ENCODE assay signal across 23 cellular contexts in the genomic region with DNA sequence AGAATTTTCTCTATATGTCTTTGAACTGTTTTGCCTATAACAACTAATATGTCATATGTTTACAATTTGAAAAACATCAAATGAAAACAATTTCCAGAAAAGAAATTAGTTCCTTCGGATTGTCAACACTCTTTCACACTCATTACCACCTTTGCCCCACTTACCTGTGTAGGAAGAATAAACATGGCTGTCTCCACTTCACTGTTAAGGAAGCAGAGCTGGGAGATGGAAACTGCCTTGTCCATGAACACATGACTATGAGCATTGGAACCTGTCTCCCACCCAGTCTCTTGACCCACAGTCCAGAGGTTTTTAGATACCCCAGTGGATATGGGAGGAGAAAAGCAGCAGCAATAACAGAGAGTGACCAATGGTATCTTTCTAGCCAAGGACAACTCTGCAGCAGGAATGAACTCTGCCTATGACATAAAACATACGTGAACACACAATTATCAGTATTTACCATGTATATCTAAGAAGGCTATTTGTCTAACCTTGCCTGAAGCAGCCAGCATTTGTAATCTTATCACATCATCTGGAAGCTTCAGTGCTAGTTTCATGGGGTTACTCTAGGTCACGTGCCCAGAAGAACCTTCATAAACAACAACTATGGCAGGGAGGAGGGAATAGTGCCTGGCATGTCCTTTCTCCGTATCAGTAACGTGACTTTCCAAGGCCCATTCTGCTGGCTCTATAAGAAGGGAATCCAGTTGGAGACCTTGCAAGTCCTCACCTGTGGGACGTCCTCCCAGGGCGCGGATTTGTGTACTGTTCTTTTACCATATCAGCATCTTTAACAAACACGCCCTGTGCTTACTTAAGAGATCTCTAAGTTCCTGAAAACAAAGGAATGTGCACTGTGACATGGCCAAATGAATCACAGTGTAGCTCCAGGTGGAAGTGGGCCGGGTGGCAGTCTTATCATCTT.
DNase-seq lines count a peak whose midpoint lies in the region; ATAC-seq, FAIRE-seq and TF ChIP-seq lines count a peak whose summit lies in the region.
"Had no signal": no experiment of that assay in that cellular context is flagged by ENCODE, and none has a peak within 500 bp of the region (broad histone marks: within the 10 kb centered on the region; RNA-seq: fewer than 3 reads in every experiment).

No MANE protein-coding gene starts in this region.

- peak; percentile 11 for DNase-seq in activated CD8-positive, alpha-beta T cell treated with anti-CD3 and anti-CD28 coated beads, Interleukin-2, amount 10 ng/mL, durations not matched to agents 7 days and 5 days
- DNase-seq in activated CD8-positive, alpha-beta T cell treated with anti-CD3 and anti-CD28 coated beads for 36 hours = no peak
- peak in 5 of 6 donors; percentile 77 to 88 (median 83) for DNase-seq in pancreas
- no peak for DNase-seq in activated CD8-positive, alpha-beta memory T cell treated with anti-CD3 and anti-CD28 coated beads, Interleukin-2, amount 10 ng/mL, durations not matched to agents 7 days and 5 days
- no peak for DNase-seq in hepatic stellate cell (ENCODE audit: low spot score)
- DNase-seq in stimulated activated CD4-positive, alpha-beta T cell treated with anti-CD3 and anti-CD28 coated beads, Interleukin-4, amount 100 ng/mL, for 24 hours = no peak
- DNase-seq: activated CD4-positive, alpha-beta T cell treated with anti-CD3 and anti-CD28 coated beads for 1 hour; effector CD8-positive, alpha-beta T cell; HCEC 1CT; head of caudate nucleus; naive thymus-derived CD8-positive, alpha-beta T cell; NCI-H1105; NCI-H2081 treated with DMSO at 0.1 percent for 48 hours; NCI-H510A treated with DMSO at 0.1 percent for 48 hours; stimulated activated CD4-positive, alpha-beta T cell treated with anti-CD3 and anti-CD28 coated beads, Interleukin-4, amount 100 ng/mL, for 1 hour; uterus had no signal

- no peak overlapping the region for H3K27ac Mint-ChIP-seq in activated CD8-positive, alpha-beta T cell treated with anti-CD3 and anti-CD28 coated beads, Interleukin-2, amount 10 ng/mL, durations not matched to agents 7 days and 5 days
- no peak overlapping the region for H3K27ac Mint-ChIP-seq in activated CD8-positive, alpha-beta T cell treated with anti-CD3 and anti-CD28 coated beads for 36 hours
- no peak overlapping the region for H3K27ac Mint-ChIP-seq in activated CD8-positive, alpha-beta memory T cell treated with anti-CD3 and anti-CD28 coated beads, Interleukin-2, amount 10 ng/mL, durations not matched to agents 7 days and 5 days
- H3K27ac Mint-ChIP-seq: activated naive CD4-positive, alpha-beta T cell treated with anti-CD3 and anti-CD28 coated beads, Interleukin-2, amount 50 U/mL, for 24 hours; memory B cell; naive thymus-derived CD8-positive, alpha-beta T cell; stimulated activated naive CD8-positive, alpha-beta T cell treated with anti-CD3 and anti-CD28 coated beads, Interleukin-15, Interleukin-2, amounts not matched to agents 100 ng/mL and 50 ng/mL, for 24 hours had no signal

- H3K4me3 Mint-ChIP-seq in activated CD8-positive, alpha-beta T cell treated with anti-CD3 and anti-CD28 coated beads, Interleukin-2, amount 10 ng/mL, durations not matched to agents 7 days and 5 days = no peak overlapping the region
- H3K4me3 Mint-ChIP-seq in activated CD8-positive, alpha-beta T cell treated with anti-CD3 and anti-CD28 coated beads for 36 hours = no peak overlapping the region
- no peak overlapping the region for H3K4me3 Mint-ChIP-seq in activated CD8-positive, alpha-beta memory T cell treated with anti-CD3 and anti-CD28 coated beads, Interleukin-2, amount 10 ng/mL, durations not matched to agents 7 days and 5 days
- H3K4me3 Mint-ChIP-seq: activated naive CD4-positive, alpha-beta T cell treated with anti-CD3 and anti-CD28 coated beads, Interleukin-2, amount 50 U/mL, for 24 hours; memory B cell; naive thymus-derived CD8-positive, alpha-beta T cell; stimulated activated naive CD8-positive, alpha-beta T cell treated with anti-CD3 and anti-CD28 coated beads, Interleukin-15, Interleukin-2, amounts not matched to agents 100 ng/mL and 50 ng/mL, for 24 hours had no signal

- intact Hi-C loops in activated CD8-positive, alpha-beta T cell treated with anti-CD3 and anti-CD28 coated beads for 36 hours (cut with micrococcal nuclease) = no loop called here
- intact Hi-C loops in pancreas (cut with DNase I) = no loop called here

- H3K27ac ChIP-seq in pancreas (peak overlapping the region in 3 of 4 donors; percentile 22 to 42 (median 40)), urinary bladder (ENCODE audit: low read depth) (peak overlapping the region; percentile 70)
- H3K27ac ChIP-seq: A549, uterus had no signal

- no peaks in the 10 kb centered on the region for H3K9me3 ChIP-seq in pancreas
- H3K9me3 ChIP-seq: A549, uterus had no signal

- 18 to 21% methylated on average over 10 of the region's 10 CpGs for WGBS in pancreas, 2 donors
- WGBS in urinary bladder = 74% methylated on average over 10 of the region's 10 CpGs

- H3K4me1 ChIP-seq in pancreas (peaks cover 4 to 14% (median 5%) of the 10 kb centered on the region in 3 donors), urinary bladder (ENCODE audit: insufficient read depth) (no peaks in the 10 kb centered on the region)
- H3K4me1 ChIP-seq: A549, uterus had no signal

- CTCF ChIA-PET in activated CD8-positive, alpha-beta T cell treated with anti-CD3 and anti-CD28 coated beads, Interleukin-2, amount 10 ng/mL, durations not matched to agents 7 days and 5 days (lab: Charles Lee) = no interaction called here
- CTCF ChIA-PET in activated CD8-positive, alpha-beta T cell treated with anti-CD3 and anti-CD28 coated beads for 36 hours (lab: Charles Lee) = no interaction called here
- CTCF ChIA-PET in activated CD8-positive, alpha-beta memory T cell treated with anti-CD3 and anti-CD28 coated beads, Interleukin-2, amount 10 ng/mL, durations not matched to agents 7 days and 5 days (lab: Charles Lee) = no interaction called here

- no peaks in the 10 kb centered on the region for H3K27me3 ChIP-seq in pancreas
- H3K27me3 ChIP-seq: uterus had no signal

- H3K27me3 Mint-ChIP-seq in activated CD8-positive, alpha-beta T cell treated with anti-CD3 and anti-CD28 coated beads, Interleukin-2, amount 10 ng/mL, durations not matched to agents 7 days and 5 days (ENCODE audit: low read depth) = peaks cover 3% of the 10 kb centered on the region
- no peaks in the 10 kb centered on the region for H3K27me3 Mint-ChIP-seq in activated CD8-positive, alpha-beta T cell treated with anti-CD3 and anti-CD28 coated beads for 36 hours
- H3K27me3 Mint-ChIP-seq in activated CD8-positive, alpha-beta memory T cell treated with anti-CD3 and anti-CD28 coated beads, Interleukin-2, amount 10 ng/mL, durations not matched to agents 7 days and 5 days = no peaks in the 10 kb centered on the region
- H3K27me3 Mint-ChIP-seq: activated naive CD4-positive, alpha-beta T cell treated with anti-CD3 and anti-CD28 coated beads, Interleukin-2, amount 50 U/mL, for 24 hours; stimulated activated naive CD8-positive, alpha-beta T cell treated with anti-CD3 and anti-CD28 coated beads, Interleukin-15, Interleukin-2, amounts not matched to agents 100 ng/mL and 50 ng/mL, for 24 hours had no signal

- H3K36me3 ChIP-seq in pancreas = no peaks in the 10 kb centered on the region
- H3K36me3 ChIP-seq in urinary bladder (ENCODE audit: insufficient read depth) = no peaks in the 10 kb centered on the region
- H3K36me3 ChIP-seq: uterus had no signal

- POLR2A ChIA-PET in activated CD8-positive, alpha-beta T cell treated with anti-CD3 and anti-CD28 coated beads, Interleukin-2, amount 10 ng/mL, durations not matched to agents 7 days and 5 days (lab: Charles Lee) = no interaction called here
- POLR2A ChIA-PET in activated CD8-positive, alpha-beta T cell treated with anti-CD3 and anti-CD28 coated beads for 36 hours (lab: Charles Lee) = no interaction called here

- ATAC-seq in activated CD8-positive, alpha-beta T cell treated with anti-CD3 and anti-CD28 coated beads, Interleukin-2, amount 10 ng/mL, durations not matched to agents 7 days and 5 days = no peak
- no peak for ATAC-seq in activated CD8-positive, alpha-beta T cell treated with anti-CD3 and anti-CD28 coated beads for 36 hours
- ATAC-seq in esophagus mucosa = peak; percentile 92
- peak; percentile 90 to 91 (median 91) for ATAC-seq in pancreas
- ATAC-seq in activated CD8-positive, alpha-beta memory T cell treated with anti-CD3 and anti-CD28 coated beads, Interleukin-2, amount 10 ng/mL, durations not matched to agents 7 days and 5 days = no peak
- ATAC-seq: A549; naive thymus-derived CD8-positive, alpha-beta T cell had no signal

- no peaks in the 10 kb centered on the region for H3K4me1 Mint-ChIP-seq in activated CD8-positive, alpha-beta T cell treated with anti-CD3 and anti-CD28 coated beads, Interleukin-2, amount 10 ng/mL, durations not matched to agents 7 days and 5 days (ENCODE audit: low read depth)
- no peaks in the 10 kb centered on the region for H3K4me1 Mint-ChIP-seq in activated CD8-positive, alpha-beta T cell treated with anti-CD3 and anti-CD28 coated beads for 36 hours (ENCODE audit: low read depth)
- no peaks in the 10 kb centered on the region for H3K4me1 Mint-ChIP-seq in activated CD8-positive, alpha-beta memory T cell treated with anti-CD3 and anti-CD28 coated beads, Interleukin-2, amount 10 ng/mL, durations not matched to agents 7 days and 5 days
- H3K4me1 Mint-ChIP-seq: activated naive CD4-positive, alpha-beta T cell treated with anti-CD3 and anti-CD28 coated beads, Interleukin-2, amount 50 U/mL, for 24 hours; memory B cell had no signal

- H3K9me3 Mint-ChIP-seq in activated CD8-positive, alpha-beta T cell treated with anti-CD3 and anti-CD28 coated beads, Interleukin-2, amount 10 ng/mL, durations not matched to agents 7 days and 5 days (ENCODE audit: insufficient read depth) = no peaks in the 10 kb centered on the region
- no peaks in the 10 kb centered on the region for H3K9me3 Mint-ChIP-seq in activated CD8-positive, alpha-beta T cell treated with anti-CD3 and anti-CD28 coated beads for 36 hours
- H3K9me3 Mint-ChIP-seq in activated CD8-positive, alpha-beta memory T cell treated with anti-CD3 and anti-CD28 coated beads, Interleukin-2, amount 10 ng/mL, durations not matched to agents 7 days and 5 days (ENCODE audit: low read depth) = no peaks in the 10 kb centered on the region
- H3K9me3 Mint-ChIP-seq: activated naive CD4-positive, alpha-beta T cell treated with anti-CD3 and anti-CD28 coated beads, Interleukin-2, amount 50 U/mL, for 24 hours; memory B cell; naive thymus-derived CD8-positive, alpha-beta T cell; stimulated activated naive CD8-positive, alpha-beta T cell treated with anti-CD3 and anti-CD28 coated beads, Interleukin-15, Interleukin-2, amounts not matched to agents 100 ng/mL and 50 ng/mL, for 24 hours had no signal

- no peak overlapping the region for H3K4me3 ChIP-seq in pancreas
- H3K4me3 ChIP-seq in urinary bladder (ENCODE audit: low read depth, low read length) = no peak overlapping the region
- H3K4me3 ChIP-seq: A549, skin epidermis, uterus had no signal

- H3K36me3 Mint-ChIP-seq in activated CD8-positive, alpha-beta T cell treated with anti-CD3 and anti-CD28 coated beads, Interleukin-2, amount 10 ng/mL, durations not matched to agents 7 days and 5 days (ENCODE audit: low read depth) = no peaks in the 10 kb centered on the region
- no peaks in the 10 kb centered on the region for H3K36me3 Mint-ChIP-seq in activated CD8-positive, alpha-beta T cell treated with anti-CD3 and anti-CD28 coated beads for 36 hours (ENCODE audit: low read depth)
- H3K36me3 Mint-ChIP-seq in activated CD8-positive, alpha-beta memory T cell treated with anti-CD3 and anti-CD28 coated beads, Interleukin-2, amount 10 ng/mL, durations not matched to agents 7 days and 5 days = no peaks in the 10 kb centered on the region
- H3K36me3 Mint-ChIP-seq: activated naive CD4-positive, alpha-beta T cell treated with anti-CD3 and anti-CD28 coated beads, Interleukin-2, amount 50 U/mL, for 24 hours; memory B cell had no signal

- peak; percentile 23 for FAIRE-seq in pancreas (lab: Jason Lieb, UNC)
- FAIRE-seq: A549 had no signal

- no peak for TF ChIP-seq CTCF in activated CD8-positive, alpha-beta T cell treated with anti-CD3 and anti-CD28 coated beads for 36 hours (IDR thresholded peaks at IDR 0.05)
- no peak for TF ChIP-seq CTCF in pancreas (IDR thresholded peaks at IDR 0.05)

Comparison
In these comparisons a context has a peak if more than half of its experiments do, and no peak if none do; other contexts are left out.
1. DNase-seq: peak in activated CD8-positive, alpha-beta T cell treated with anti-CD3 and anti-CD28 coated beads, Interleukin-2, amount 10 ng/mL, durations not matched to agents 7 days and 5 days (single experiment) and pancreas (5 of 6); none in activated CD8-positive, alpha-beta T cell treated with anti-CD3 and anti-CD28 coated beads for 36 hours (single experiment), activated CD8-positive, alpha-beta memory T cell treated with anti-CD3 and anti-CD28 coated beads, Interleukin-2, amount 10 ng/mL, durations not matched to agents 7 days and 5 days (single experiment), hepatic stellate cell (single experiment) and stimulated activated CD4-positive, alpha-beta T cell treated with anti-CD3 and anti-CD28 coated beads, Interleukin-4, amount 100 ng/mL, for 24 hours (single experiment).
2. ATAC-seq: peak in esophagus mucosa (single experiment) and pancreas (4 of 4); none in activated CD8-positive, alpha-beta T cell treated with anti-CD3 and anti-CD28 coated beads, Interleukin-2, amount 10 ng/mL, durations not matched to agents 7 days and 5 days (single experiment), activated CD8-positive, alpha-beta T cell treated with anti-CD3 and anti-CD28 coated beads for 36 hours (single experiment) and activated CD8-positive, alpha-beta memory T cell treated with anti-CD3 and anti-CD28 coated beads, Interleukin-2, amount 10 ng/mL, durations not matched to agents 7 days and 5 days (single experiment).